In the genomic region with DNA sequence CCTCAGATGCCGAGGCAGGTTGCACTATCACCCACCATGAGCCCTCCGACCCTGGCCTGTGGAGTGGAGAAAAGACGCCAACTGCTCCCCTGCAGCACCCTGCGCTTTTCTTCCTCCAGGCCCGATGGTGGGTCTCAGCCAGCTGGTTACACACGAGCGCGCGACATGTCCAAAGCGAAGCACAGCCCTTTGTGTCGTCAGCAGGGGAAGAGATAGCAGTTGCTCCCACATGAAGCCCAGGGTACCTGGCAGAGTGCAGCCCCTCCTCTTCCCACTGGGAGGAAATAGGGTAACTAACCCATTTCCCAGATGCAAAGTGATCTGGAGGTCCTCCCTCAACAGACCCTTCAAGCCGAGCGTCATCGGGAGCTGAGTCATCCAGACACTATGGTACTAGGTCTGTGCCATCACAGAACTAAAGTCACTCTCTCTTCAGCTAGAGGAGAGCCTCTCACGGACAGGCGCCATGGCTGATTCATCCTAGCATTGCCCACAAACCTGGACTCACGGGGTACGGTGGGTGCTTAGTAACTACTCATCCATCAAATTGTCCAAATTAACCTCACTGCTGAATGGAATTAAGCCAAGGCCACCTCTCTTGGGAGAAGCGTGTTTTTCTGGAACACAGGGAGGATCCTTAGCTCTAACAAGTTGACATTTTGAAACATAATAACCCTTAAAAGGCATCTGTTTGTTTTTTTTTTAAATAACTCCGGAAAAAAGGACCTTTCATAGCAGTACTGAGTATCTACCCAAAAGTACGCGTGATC, we compare ENCODE assay signal across 19 cellular contexts. TPM values are rescaled to one million over a fixed set of nuclear protein-coding genes. Genes with fewer than 3 reads are reported as not detected.
A peak's percentile ranks its signal among the peaks of the same experiment; 100 is the strongest.
DNase-seq lines count a peak whose midpoint lies in the region; ATAC-seq and TF ChIP-seq lines count a peak whose summit lies in the region.
"Had no signal": no experiment of that assay in that cellular context is flagged by ENCODE, and none has a peak within 500 bp of the region (broad histone marks: within the 10 kb centered on the region; RNA-seq: fewer than 3 reads in every experiment).

No MANE protein-coding gene starts in this region.

- no peaks in the 10 kb centered on the region for H3K9me3 Mint-ChIP-seq in activated T-helper 17 cell treated with anti-CD3 and anti-CD28 coated beads, Interleukin-2, amount 50 U/mL, for 72 hours
- H3K9me3 Mint-ChIP-seq in glutamatergic neuron (ENCODE audit: unreplicated experiment), result peaks cover 15% of the 10 kb centered on the region
- no peaks in the 10 kb centered on the region for H3K9me3 Mint-ChIP-seq in activated CD4-positive, alpha-beta memory T cell treated with anti-CD3 and anti-CD28 coated beads for 36 hours

- ATAC-seq in left ventricle myocardium superior (peak; percentile 10), Right ventricle myocardium superior (ENCODE audit: poor library complexity) (no peak)
- peak; percentile 56 for ATAC-seq in activated T-helper 17 cell treated with anti-CD3 and anti-CD28 coated beads, Interleukin-2, amount 50 U/mL, for 72 hours (replicated peaks)
- ATAC-seq: A549; naive thymus-derived CD4-positive, alpha-beta T cell had no signal

- H3K36me3 Mint-ChIP-seq in activated T-helper 17 cell treated with anti-CD3 and anti-CD28 coated beads, Interleukin-2, amount 50 U/mL, for 72 hours (ENCODE audit: low read depth), result no peaks in the 10 kb centered on the region
- peaks cover 17% of the 10 kb centered on the region for H3K36me3 Mint-ChIP-seq in glutamatergic neuron (ENCODE audit: unreplicated experiment)
- H3K36me3 Mint-ChIP-seq in activated CD4-positive, alpha-beta memory T cell treated with anti-CD3 and anti-CD28 coated beads for 36 hours, result no peaks in the 10 kb centered on the region

- TF ChIP-seq CTCF in glutamatergic neuron (IDR thresholded peaks at IDR 0.05; ENCODE audit: partially characterized antibody, unreplicated experiment), result no peak

- H3K4me3 Mint-ChIP-seq in activated T-helper 17 cell treated with anti-CD3 and anti-CD28 coated beads, Interleukin-2, amount 50 U/mL, for 72 hours, result no peak overlapping the region
- no peak overlapping the region for H3K4me3 Mint-ChIP-seq in glutamatergic neuron (ENCODE audit: unreplicated experiment)
- no peak overlapping the region for H3K4me3 Mint-ChIP-seq in activated CD4-positive, alpha-beta memory T cell treated with anti-CD3 and anti-CD28 coated beads for 36 hours
- H3K4me3 Mint-ChIP-seq: CD14-positive monocyte; naive thymus-derived CD4-positive, alpha-beta T cell had no signal

- peaks cover 6% of the 10 kb centered on the region for H3K4me1 Mint-ChIP-seq in activated T-helper 17 cell treated with anti-CD3 and anti-CD28 coated beads, Interleukin-2, amount 50 U/mL, for 72 hours
- peaks cover 8% of the 10 kb centered on the region for H3K4me1 Mint-ChIP-seq in glutamatergic neuron (ENCODE audit: low read depth, unreplicated experiment)
- no peaks in the 10 kb centered on the region for H3K4me1 Mint-ChIP-seq in activated CD4-positive, alpha-beta memory T cell treated with anti-CD3 and anti-CD28 coated beads for 36 hours (ENCODE audit: low read depth)
- H3K4me1 Mint-ChIP-seq: CD14-positive monocyte had no signal

- CTCF ChIA-PET in activated CD4-positive, alpha-beta memory T cell treated with anti-CD3 and anti-CD28 coated beads for 36 hours (lab: Charles Lee), result interaction anchor here (0.9 to 6.9 kb wide), 4 partner anchors 11 to 69 kb away, joined by 3 to 81 read pairs (median 33); no protein-coding TSS in a partner anchor

- POLR2A ChIA-PET in activated CD4-positive, alpha-beta memory T cell treated with anti-CD3 and anti-CD28 coated beads for 36 hours (lab: Charles Lee), result no interaction called here

- no peaks in the 10 kb centered on the region for H3K27me3 Mint-ChIP-seq in activated T-helper 17 cell treated with anti-CD3 and anti-CD28 coated beads, Interleukin-2, amount 50 U/mL, for 72 hours
- no peaks in the 10 kb centered on the region for H3K27me3 Mint-ChIP-seq in glutamatergic neuron (ENCODE audit: unreplicated experiment)
- no peaks in the 10 kb centered on the region for H3K27me3 Mint-ChIP-seq in activated CD4-positive, alpha-beta memory T cell treated with anti-CD3 and anti-CD28 coated beads for 36 hours
- H3K27me3 Mint-ChIP-seq: naive thymus-derived CD4-positive, alpha-beta T cell; progenitor cell of endocrine pancreas had no signal

- intact Hi-C loops in left ventricle myocardium superior (cut with micrococcal nuclease), result no loop called here
- intact Hi-C loops in Right ventricle myocardium superior (cut with DNase I), result no loop called here
- intact Hi-C loops in activated CD4-positive, alpha-beta memory T cell treated with anti-CD3 and anti-CD28 coated beads for 36 hours (cut with micrococcal nuclease), result no loop called here

- H3K27ac Mint-ChIP-seq in activated T-helper 17 cell treated with anti-CD3 and anti-CD28 coated beads, Interleukin-2, amount 50 U/mL, for 72 hours, result peak overlapping the region; percentile 22
- peak overlapping the region; percentile 87 for H3K27ac Mint-ChIP-seq in glutamatergic neuron (ENCODE audit: unreplicated experiment)
- H3K27ac Mint-ChIP-seq in activated CD4-positive, alpha-beta memory T cell treated with anti-CD3 and anti-CD28 coated beads for 36 hours, result no peak overlapping the region
- H3K27ac Mint-ChIP-seq: progenitor cell of endocrine pancreas had no signal

- DNase-seq in left ventricle myocardium superior, result no peak
- DNase-seq in Right ventricle myocardium superior, result no peak
- no peak for DNase-seq in glutamatergic neuron
- DNase-seq in stromal cell of bone marrow (ENCODE audit: low read depth), result peak; percentile 10
- no peak for DNase-seq in DMS79 treated with DMSO at 0.1 percent for 48 hours (lab: John Stamatoyannopoulos, UW)
- no peak for DNase-seq in COLO668 (lab: John Stamatoyannopoulos, UW; ENCODE audit: unreplicated experiment)
- DNase-seq in activated CD4-positive, alpha-beta memory T cell treated with anti-CD3 and anti-CD28 coated beads for 36 hours, result no peak
- DNase-seq: activated CD4-positive, CD25-positive, alpha-beta regulatory T cell; activated gamma-delta T cell treated with Interleukin-2 at 50 U/mL for 16 hours; effector CD8-positive, alpha-beta T cell; naive thymus-derived CD4-positive, alpha-beta T cell; NCI-H1105 treated with DMSO at 0.1 percent for 48 hours; NCI-H82; stimulated activated CD4-positive, alpha-beta T cell treated with anti-CD3 and anti-CD28 coated beads, Interleukin-15, amount 100 ng/mL, for 24 hours; stomach had no signal

RNA-seq across cellular contexts. Expression of a gene that starts 45.2 kb away (rescaled TPM):
- total RNA-seq in left ventricle myocardium superior (56.3 TPM), Right ventricle myocardium superior (57.9 TPM), glutamatergic neuron (ENCODE audit: unreplicated experiment) (19.4 TPM)
- 10 to 100 TPM; 82.3 to 89.2 TPM for total RNA-seq in activated T-helper 17 cell treated with anti-CD3 and anti-CD28 coated beads, Interleukin-2, amount 50 U/mL, for 72 hours
- 10 to 100 TPM; 86.6 to 90.5 TPM for total RNA-seq in activated CD4-positive, alpha-beta memory T cell treated with anti-CD3 and anti-CD28 coated beads for 36 hours
